15 cellular contexts compared by ENCODE assay signal in genomic region chr14:33946679-33947078, GRCh38. TPM values are rescaled to one million over a fixed set of nuclear protein-coding genes. Genes with fewer than 3 reads are reported as not detected.
DNase-seq lines count a peak whose midpoint lies in the region; ATAC-seq and TF ChIP-seq lines count a peak whose summit lies in the region.
"Had no signal": no experiment of that assay in that cellular context is flagged by ENCODE, and none has a peak within 500 bp of the region (broad histone marks: within the 10 kb centered on the region; RNA-seq: fewer than 3 reads in every experiment).

No MANE protein-coding gene starts in this region.

- no peak for TF ChIP-seq CTCF in heart left ventricle (IDR thresholded peaks at IDR 0.05)
- TF ChIP-seq CTCF in transverse colon (IDR thresholded peaks at IDR 0.05): no peak

- H3K9me3 ChIP-seq in heart left ventricle (no peaks in the 10 kb centered on the region), muscle layer of duodenum (ENCODE audit: control insufficient read depth in 1 of 2, low read length in 2 of 2) (no peaks in the 10 kb centered on the region), transverse colon (no peaks in the 10 kb centered on the region), MG63 (no peaks in the 10 kb centered on the region)
- H3K9me3 ChIP-seq: uterus had no signal

- peaks cover 11% of the 10 kb centered on the region for H3K4me1 Mint-ChIP-seq in activated T-helper 17 cell treated with anti-CD3 and anti-CD28 coated beads, Interleukin-2, amount 50 U/mL, for 72 hours

- no peak for DNase-seq in heart left ventricle
- DNase-seq in left cardiac atrium: no peak
- no peak for DNase-seq in transverse colon
- no peak for DNase-seq in activated gamma-delta T cell (lab: John Stamatoyannopoulos, UW)
- DNase-seq in MG63: no peak
- DNase-seq in stimulated activated CD4-positive, alpha-beta T cell treated with anti-CD3 and anti-CD28 coated beads, Interleukin-2, amount 100 ng/mL, for 24 hours: no peak
- DNase-seq: erythroblast; IMR-90; kidney glomerular epithelial cell; NCI-H1092 treated with DMSO at 0.1 percent for 48 hours; stimulated activated CD4-positive, alpha-beta T cell treated with anti-CD3 and anti-CD28 coated beads, Interleukin-1b, Interleukin-23, amount 100 ng/mL, for 48 hours; uterus had no signal

- no peaks in the 10 kb centered on the region for H3K27me3 Mint-ChIP-seq in activated T-helper 17 cell treated with anti-CD3 and anti-CD28 coated beads, Interleukin-2, amount 50 U/mL, for 72 hours

- intact Hi-C loops in heart left ventricle (cut with DNase I): loop anchor here in 4 of 10 donors (5.0 to 10.0 kb wide), 4 partner anchors 99 to 278 kb away; no protein-coding TSS in a partner anchor
- intact Hi-C loops in left cardiac atrium (cut with DNase I): loop anchor here in 1 of 2 donors (5.0 kb wide), 1 partner anchor 281 kb away; no protein-coding TSS in a partner anchor
- intact Hi-C loops in transverse colon (cut with DNase I; ENCODE audit: low total_unique reads): no loop called here

- TF ChIP-seq EP300 in transverse colon (IDR thresholded peaks at IDR 0.05; ENCODE audit: low read depth): no peak

- in situ Hi-C loops in transverse colon (cut with MboI; ENCODE audit: low pct_ligation_motif_present in 1 of 4, low pct_unique_long_range_greater_than_20kb in 1 of 4, low sequenced_read_pairs in 3 of 4): no loop called here

- no peak overlapping the region for H3K27ac Mint-ChIP-seq in activated T-helper 17 cell treated with anti-CD3 and anti-CD28 coated beads, Interleukin-2, amount 50 U/mL, for 72 hours

- H3K27ac ChIP-seq in heart left ventricle (peak overlapping the region in 6 of 12 donors; percentile 24 to 91 (median 66)), muscle layer of duodenum (ENCODE audit: low read length) (peak overlapping the region; percentile 56), transverse colon (peak overlapping the region; percentile 1 to 40 (median 24))
- H3K27ac ChIP-seq: SK-N-MC, uterus had no signal

- H3K4me3 Mint-ChIP-seq in activated T-helper 17 cell treated with anti-CD3 and anti-CD28 coated beads, Interleukin-2, amount 50 U/mL, for 72 hours: peak overlapping the region; percentile 68

- peaks cover 0 to 68% (median 31%) of the 10 kb centered on the region in 12 donors for H3K4me1 ChIP-seq in heart left ventricle
- H3K4me1 ChIP-seq in muscle layer of duodenum (ENCODE audit: control insufficient read depth in 1 of 2, insufficient read depth in 2 of 2, low read length in 2 of 2): peaks cover 20% of the 10 kb centered on the region in 2 donors
- peaks cover 4 to 78% (median 28%) of the 10 kb centered on the region in 4 donors for H3K4me1 ChIP-seq in transverse colon

- TF ChIP-seq POLR2A in heart left ventricle (IDR thresholded peaks at IDR 0.05): no peak
- TF ChIP-seq POLR2A in transverse colon (IDR thresholded peaks at IDR 0.05): no peak

- H3K36me3 Mint-ChIP-seq in activated T-helper 17 cell treated with anti-CD3 and anti-CD28 coated beads, Interleukin-2, amount 50 U/mL, for 72 hours (ENCODE audit: low read depth): peaks cover 44% of the 10 kb centered on the region

- 22 to 32% (median 29%) methylated on average over 3 of the region's 3 CpGs for WGBS in heart left ventricle, 4 donors
- WGBS in transverse colon (ENCODE audit: low coverage in 1 of 2), 2 donors: 14 to 19% methylated on average over 3 of the region's 3 CpGs

- H3K36me3 ChIP-seq in heart left ventricle (no peaks in the 10 kb centered on the region), muscle layer of duodenum (ENCODE audit: control insufficient read depth in 1 of 2, insufficient read depth in 2 of 2, low read length in 2 of 2) (no peaks in the 10 kb centered on the region), transverse colon (no peaks in the 10 kb centered on the region), MG63 (no peaks in the 10 kb centered on the region)
- H3K36me3 ChIP-seq: uterus had no signal

- H3K4me3 ChIP-seq in heart left ventricle: peak overlapping the region in 9 of 12 donors; percentile 5 to 87 (median 71)
- H3K4me3 ChIP-seq in muscle layer of duodenum (ENCODE audit: low read depth in 1 of 2, low read length in 2 of 2): peak overlapping the region; percentile 37 to 54
- peak overlapping the region in 1 of 4 donors; percentile 15 for H3K4me3 ChIP-seq in transverse colon
- H3K4me3 ChIP-seq in MG63: no peak overlapping the region
- H3K4me3 ChIP-seq: SK-N-MC, uterus had no signal

- peaks cover 0 to 23% (median 0%) of the 10 kb centered on the region in 9 donors for H3K27me3 ChIP-seq in heart left ventricle
- no peaks in the 10 kb centered on the region for H3K27me3 ChIP-seq in muscle layer of duodenum (ENCODE audit: low read depth, low read length)
- H3K27me3 ChIP-seq in transverse colon: no peaks in the 10 kb centered on the region
- peaks cover 12% of the 10 kb centered on the region for H3K27me3 ChIP-seq in MG63
- H3K27me3 ChIP-seq: uterus had no signal

- no peak for ATAC-seq in heart left ventricle
- ATAC-seq in left cardiac atrium: no peak
- ATAC-seq in activated T-helper 17 cell treated with anti-CD3 and anti-CD28 coated beads, Interleukin-2, amount 50 U/mL, for 72 hours (replicated peaks): no peak

- H3K9me3 Mint-ChIP-seq in activated T-helper 17 cell treated with anti-CD3 and anti-CD28 coated beads, Interleukin-2, amount 50 U/mL, for 72 hours: no peaks in the 10 kb centered on the region

RNA-seq across cellular contexts. Expression of gene EGLN3, which starts 4.2 kb away (rescaled TPM):
- total RNA-seq in heart left ventricle (100 to 1,000 TPM in 6 of 9 donors, 10 to 100 TPM in 3; 46.5 to 221 (median 138) TPM), left cardiac atrium (100 to 1,000 TPM in 1 of 2 donors, 10 to 100 TPM in 1; 73.1 to 116 TPM), transverse colon (100 to 1,000 TPM in 1 of 4 donors, 10 to 100 TPM in 3; 10.7 to 125 (median 45.2) TPM)
- 100 to 1,000 TPM in 1 of 2 donors, 10 to 100 TPM in 1; 69.8 to 308 TPM for polyA plus RNA-seq in heart left ventricle
- 10 to 100 TPM; 22.7 to 61.4 TPM for total RNA-seq in activated T-helper 17 cell treated with anti-CD3 and anti-CD28 coated beads, Interleukin-2, amount 50 U/mL, for 72 hours
- 4.5 and 9.3 TPM in 2 replicates for total RNA-seq in MG63 (2014; rRNA removed; shearing (Covaris generic); ENCODE audit: low replicate concordance)
